In genomic region chr17:47721725-47722124, GRCh38 we compare ENCODE assay signal across 14 cellular contexts. TPM values are rescaled to one million over a fixed set of nuclear protein-coding genes. Genes with fewer than 3 reads are reported as not detected.
DNase-seq lines count a peak whose midpoint lies in the region; ATAC-seq and TF ChIP-seq lines count a peak whose summit lies in the region.
"Had no signal": no experiment of that assay in that cellular context is flagged by ENCODE, and none has a peak within 500 bp of the region (broad histone marks: within the 10 kb centered on the region; RNA-seq: fewer than 3 reads in every experiment).

No MANE protein-coding gene starts in this region.

- ATAC-seq in CD4-positive, CD25-positive, alpha-beta regulatory T cell (ENCODE audit: low read depth in 2 of 2), result no peak
- ATAC-seq in activated CD8-positive, alpha-beta T cell treated with anti-CD3 and anti-CD28 coated beads for 36 hours, result no peak

- POLR2A ChIA-PET in activated CD8-positive, alpha-beta T cell treated with anti-CD3 and anti-CD28 coated beads for 36 hours (lab: Charles Lee), result interaction anchor here (0.6 to 27.1 kb wide), 9 partner anchors 9 to 72 kb away, joined by 3 to 493 read pairs (median 6); partner anchors contain the start of genes KPNB1, TBKBP1 and TBX21

- CTCF ChIA-PET in activated CD8-positive, alpha-beta T cell treated with anti-CD3 and anti-CD28 coated beads for 36 hours (lab: Charles Lee), result interaction anchor here (0.8 to 2.7 kb wide), 6 partner anchors 8 to 106 kb away, joined by 3 to 21 read pairs (median 3); partner anchors contain the start of gene TBX21

- H3K4me3 ChIP-seq in BLaER1, result no peak overlapping the region
- H3K4me3 ChIP-seq in CD4-positive, CD25-positive, alpha-beta regulatory T cell (ENCODE audit: low read depth, low read length), result no peak overlapping the region
- H3K4me3 ChIP-seq: HAP-1, sigmoid colon had no signal

- TF ChIP-seq CTCF in activated CD8-positive, alpha-beta T cell treated with anti-CD3 and anti-CD28 coated beads for 36 hours (IDR thresholded peaks at IDR 0.05), result no peak

- H3K9ac ChIP-seq in BLaER1, result 0 out of 2 replicates have a peak overlapping the region, but pooled peaks have one; percentile 2

- H3K4me1 Mint-ChIP-seq in CD4-positive, CD25-positive, alpha-beta regulatory T cell, result peaks cover 4 to 58% (median 41%) of the 10 kb centered on the region in 4 donors
- peaks cover 87% of the 10 kb centered on the region for H3K4me1 Mint-ChIP-seq in activated CD8-positive, alpha-beta T cell treated with anti-CD3 and anti-CD28 coated beads for 36 hours (ENCODE audit: low read depth)
- H3K4me1 Mint-ChIP-seq in immature natural killer cell, result peaks cover 84 to 89% of the 10 kb centered on the region in 2 donors

- no peaks in the 10 kb centered on the region for H3K36me3 ChIP-seq in BLaER1
- no peaks in the 10 kb centered on the region for H3K36me3 ChIP-seq in CD4-positive, CD25-positive, alpha-beta regulatory T cell (ENCODE audit: control insufficient read depth, insufficient read depth, low read length)
- H3K36me3 ChIP-seq: BE2C, HAP-1, Peyer's patch, sigmoid colon had no signal

- H3K36me3 Mint-ChIP-seq in CD4-positive, CD25-positive, alpha-beta regulatory T cell, result no peaks in the 10 kb centered on the region
- no peaks in the 10 kb centered on the region for H3K36me3 Mint-ChIP-seq in activated CD8-positive, alpha-beta T cell treated with anti-CD3 and anti-CD28 coated beads for 36 hours (ENCODE audit: low read depth)
- H3K36me3 Mint-ChIP-seq in immature natural killer cell, result no peaks in the 10 kb centered on the region

- peaks cover 73% of the 10 kb centered on the region for H3K4me1 ChIP-seq in BLaER1
- peaks cover 41% of the 10 kb centered on the region for H3K4me1 ChIP-seq in CD4-positive, CD25-positive, alpha-beta regulatory T cell (ENCODE audit: control insufficient read depth, insufficient read depth, low read length, poor library complexity, severe bottlenecking)
- H3K4me1 ChIP-seq: HAP-1 had no signal

- DNase-seq in CD4-positive, CD25-positive, alpha-beta regulatory T cell, result no peak
- DNase-seq in activated CD8-positive, alpha-beta T cell treated with anti-CD3 and anti-CD28 coated beads for 36 hours, result peak; percentile 35
- DNase-seq in immature natural killer cell, result no peak
- DNase-seq in ureter (ENCODE audit: low spot score), result no peak
- no peak for DNase-seq in NCI-H446 (lab: John Stamatoyannopoulos, UW)
- DNase-seq in D341Med (ENCODE audit: low spot score), result no peak
- DNase-seq: midbrain, NCI-H2081 treated with DMSO at 0.1 percent for 48 hours, NCI-H526 treated with DMSO at 0.1 percent for 48 hours, sigmoid colon had no signal

- H3K4me3 Mint-ChIP-seq in CD4-positive, CD25-positive, alpha-beta regulatory T cell, result peak overlapping the region in 2 of 4 donors; percentile 39 to 40
- peak overlapping the region; percentile 62 for H3K4me3 Mint-ChIP-seq in activated CD8-positive, alpha-beta T cell treated with anti-CD3 and anti-CD28 coated beads for 36 hours
- peak overlapping the region; percentile 61 to 91 (median 82) for H3K4me3 Mint-ChIP-seq in immature natural killer cell

- H3K9me3 ChIP-seq in BLaER1, result no peaks in the 10 kb centered on the region
- no peaks in the 10 kb centered on the region for H3K9me3 ChIP-seq in CD4-positive, CD25-positive, alpha-beta regulatory T cell (ENCODE audit: control insufficient read depth in 2 of 2, low read length in 2 of 2)
- H3K9me3 ChIP-seq: BE2C, HAP-1, Peyer's patch, sigmoid colon had no signal

- peaks cover 28% of the 10 kb centered on the region for H3K27me3 Mint-ChIP-seq in CD4-positive, CD25-positive, alpha-beta regulatory T cell
- H3K27me3 Mint-ChIP-seq in activated CD8-positive, alpha-beta T cell treated with anti-CD3 and anti-CD28 coated beads for 36 hours, result no peaks in the 10 kb centered on the region
- H3K27me3 Mint-ChIP-seq in immature natural killer cell (ENCODE audit: low read depth in 3 of 3), result peaks cover 4 to 9% (median 7%) of the 10 kb centered on the region in 3 donors

- H3K9me3 Mint-ChIP-seq in CD4-positive, CD25-positive, alpha-beta regulatory T cell, result no peaks in the 10 kb centered on the region
- no peaks in the 10 kb centered on the region for H3K9me3 Mint-ChIP-seq in activated CD8-positive, alpha-beta T cell treated with anti-CD3 and anti-CD28 coated beads for 36 hours
- no peaks in the 10 kb centered on the region for H3K9me3 Mint-ChIP-seq in immature natural killer cell

- H3K4me2 ChIP-seq in BLaER1, result peak overlapping the region; percentile 82

- peak overlapping the region in 2 of 3 donors; percentile 54 to 59 for H3K27ac Mint-ChIP-seq in CD4-positive, CD25-positive, alpha-beta regulatory T cell
- peak overlapping the region; percentile 94 for H3K27ac Mint-ChIP-seq in activated CD8-positive, alpha-beta T cell treated with anti-CD3 and anti-CD28 coated beads for 36 hours
- peak overlapping the region in 5 of 6 donors; percentile 82 to 99 (median 95) for H3K27ac Mint-ChIP-seq in immature natural killer cell

- no peaks in the 10 kb centered on the region for H4K20me1 ChIP-seq in BLaER1

- H3K27ac ChIP-seq in BLaER1, result no peak overlapping the region
- H3K27ac ChIP-seq in CD4-positive, CD25-positive, alpha-beta regulatory T cell (ENCODE audit: insufficient read depth, low read length, poor library complexity, severe bottlenecking), result no peak overlapping the region
- H3K27ac ChIP-seq: Peyer's patch, sigmoid colon had no signal

- intact Hi-C loops in activated CD8-positive, alpha-beta T cell treated with anti-CD3 and anti-CD28 coated beads for 36 hours (cut with micrococcal nuclease), result no loop called here

- no peaks in the 10 kb centered on the region for H3K27me3 ChIP-seq in BLaER1
- H3K27me3 ChIP-seq in CD4-positive, CD25-positive, alpha-beta regulatory T cell (ENCODE audit: control insufficient read depth, insufficient read depth, low read length), result no peaks in the 10 kb centered on the region
- H3K27me3 ChIP-seq: BE2C had no signal

RNA-seq across cellular contexts. Expression of gene TBX21, which starts 11.3 kb away (rescaled TPM):
- total RNA-seq in CD4-positive, CD25-positive, alpha-beta regulatory T cell, result 15.7 TPM
- 1 to 10 TPM; 3.8 to 8.5 (median 5.2) TPM for polyA plus RNA-seq in CD4-positive, CD25-positive, alpha-beta regulatory T cell
- 10 to 100 TPM; 53.0 to 56.9 TPM for total RNA-seq in activated CD8-positive, alpha-beta T cell treated with anti-CD3 and anti-CD28 coated beads for 36 hours
- polyA plus RNA-seq in immature natural killer cell, result 100 to 1,000 TPM; 199 to 385 (median 225) TPM
- total RNA-seq in ureter, result 1.2 TPM

RNA-seq across cellular contexts. Expression of gene TBKBP1, which starts 27.8 kb away (rescaled TPM):
- 6.1 TPM for total RNA-seq in CD4-positive, CD25-positive, alpha-beta regulatory T cell
- polyA plus RNA-seq in CD4-positive, CD25-positive, alpha-beta regulatory T cell, result under 1 TPM; 0.11 to 0.60 (median 0.51) TPM
- 10 to 100 TPM; 12.4 to 13.6 TPM for total RNA-seq in activated CD8-positive, alpha-beta T cell treated with anti-CD3 and anti-CD28 coated beads for 36 hours
- 1 to 10 TPM; 1.3 to 2.3 (median 2.2) TPM for polyA plus RNA-seq in immature natural killer cell
- total RNA-seq in ureter, result 9.2 TPM
